In genomic region chr14:104884381-104884780, GRCh38 we compare ENCODE assay signal across 5 cellular contexts. TPM values are rescaled to one million over a fixed set of nuclear protein-coding genes. Genes with fewer than 3 reads are reported as not detected.
"Had no signal": no experiment of that assay in that cellular context is flagged by ENCODE, and none has a peak within 500 bp of the region (broad histone marks: within the 10 kb centered on the region; RNA-seq: fewer than 3 reads in every experiment).

No MANE protein-coding gene starts in this region.

RNA-seq across cellular contexts. Expression of gene PLD4, which starts 40.3 kb away (rescaled TPM):
- total RNA-seq: HT-29, LHCN-M2, MCF 10A, Right ventricle myocardium inferior, SJSA1 had no signal
